17 cellular contexts compared by ENCODE assay signal in genomic region chr2:190927257-190927656, GRCh38. TPM values are rescaled to one million over a fixed set of nuclear protein-coding genes. Genes with fewer than 3 reads are reported as not detected.
DNase-seq lines count a peak whose midpoint lies in the region; ATAC-seq and TF ChIP-seq lines count a peak whose summit lies in the region.
"Had no signal": no experiment of that assay in that cellular context is flagged by ENCODE, and none has a peak within 500 bp of the region (broad histone marks: within the 10 kb centered on the region; RNA-seq: fewer than 3 reads in every experiment).

No MANE protein-coding gene starts in this region.

- H3K27me3 Mint-ChIP-seq in CD8-positive, alpha-beta T cell (ENCODE audit: low read depth): no peaks in the 10 kb centered on the region
- H3K27me3 Mint-ChIP-seq in effector memory CD8-positive, alpha-beta T cell: no peaks in the 10 kb centered on the region
- H3K27me3 Mint-ChIP-seq in naive thymus-derived CD4-positive, alpha-beta T cell: no peaks in the 10 kb centered on the region
- H3K27me3 Mint-ChIP-seq: B cell had no signal

- no peak for DNase-seq in CD8-positive, alpha-beta T cell
- DNase-seq in RWPE2 (ENCODE audit: low spot score) (no peak), left lobe of liver (ENCODE audit: low spot score) (no peak)
- no peak for DNase-seq in effector memory CD8-positive, alpha-beta T cell
- no peak for DNase-seq in naive thymus-derived CD4-positive, alpha-beta T cell
- DNase-seq in activated CD8-positive, alpha-beta memory T cell treated with anti-CD3 and anti-CD28 coated beads for 24 hours: no peak
- DNase-seq: DMS79 treated with DMSO at 0.1 percent for 48 hours; effector CD8-positive, alpha-beta T cell; heart left ventricle; mesendoderm; NCI-H2029 treated with DMSO at 0.1 percent for 48 hours; NCI-H748 treated with DMSO at 0.1 percent for 48 hours; posterior cingulate gyrus; stimulated activated CD4-positive, alpha-beta T cell treated with anti-CD3 and anti-CD28 coated beads, Interleukin-1b, Interleukin-23, amount 100 ng/mL, for 48 hours had no signal

- no peak overlapping the region for H3K4me3 ChIP-seq in CD8-positive, alpha-beta T cell (ENCODE audit: low read depth, low read length)
- H3K4me3 ChIP-seq in RWPE2 (ENCODE audit: severe bottlenecking): no peak overlapping the region
- no peak overlapping the region for H3K4me3 ChIP-seq in naive thymus-derived CD4-positive, alpha-beta T cell (ENCODE audit: low read length)
- H3K4me3 ChIP-seq: heart left ventricle had no signal

- no peaks in the 10 kb centered on the region for H3K9me3 Mint-ChIP-seq in CD8-positive, alpha-beta T cell
- no peaks in the 10 kb centered on the region for H3K9me3 Mint-ChIP-seq in effector memory CD8-positive, alpha-beta T cell
- peaks cover 0 to 2% (median 0%) of the 10 kb centered on the region in 11 donors for H3K9me3 Mint-ChIP-seq in naive thymus-derived CD4-positive, alpha-beta T cell

- H3K36me3 Mint-ChIP-seq in CD8-positive, alpha-beta T cell: peaks cover 69% of the 10 kb centered on the region
- peaks cover 90% of the 10 kb centered on the region for H3K36me3 Mint-ChIP-seq in effector memory CD8-positive, alpha-beta T cell (ENCODE audit: insufficient read depth)
- peaks cover 18 to 50% (median 28%) of the 10 kb centered on the region in 5 donors for H3K36me3 Mint-ChIP-seq in naive thymus-derived CD4-positive, alpha-beta T cell

- H3K4me1 ChIP-seq in CD8-positive, alpha-beta T cell (ENCODE audit: insufficient read depth, low read length): no peaks in the 10 kb centered on the region
- peaks cover 11% of the 10 kb centered on the region for H3K4me1 ChIP-seq in RWPE2 (ENCODE audit: insufficient read depth, poor library complexity, severe bottlenecking)
- H3K4me1 ChIP-seq in naive thymus-derived CD4-positive, alpha-beta T cell (ENCODE audit: control insufficient read depth in 2 of 2, insufficient read depth in 2 of 2, low read length in 2 of 2): no peaks in the 10 kb centered on the region

- H3K27ac ChIP-seq in CD8-positive, alpha-beta T cell (ENCODE audit: low read depth, low read length): no peak overlapping the region
- H3K27ac ChIP-seq in RWPE2 (ENCODE audit: poor library complexity, severe bottlenecking): peak overlapping the region; percentile 16
- H3K27ac ChIP-seq in naive thymus-derived CD4-positive, alpha-beta T cell (ENCODE audit: low read depth, low read length): no peak overlapping the region
- H3K27ac ChIP-seq: heart left ventricle had no signal

- CTCF ChIA-PET in CD8-positive, alpha-beta T cell (lab: Charles Lee): interaction anchor here (0.9 kb wide), 1 partner anchor 35 kb away, joined by 3 read pairs; no protein-coding TSS in a partner anchor
- CTCF ChIA-PET in naive thymus-derived CD4-positive, alpha-beta T cell (lab: Charles Lee): interaction anchor here (0.7 kb wide), 1 partner anchor 20 kb away, joined by 3 read pairs; no protein-coding TSS in a partner anchor

- no peak for ATAC-seq in CD8-positive, alpha-beta T cell
- 0 out of 3 replicates have a peak, but pooled peaks have one; percentile 14 for ATAC-seq in RWPE2 (ENCODE audit: low read depth)
- no peak for ATAC-seq in effector memory CD8-positive, alpha-beta T cell (replicated peaks)
- no peak for ATAC-seq in naive thymus-derived CD4-positive, alpha-beta T cell
- ATAC-seq in left lobe of liver: no peak
- no peak for ATAC-seq in esophagus mucosa
- ATAC-seq in GM19455 (IDR thresholded peaks at IDR 0.05; ENCODE audit: unreplicated experiment): no peak
- ATAC-seq: heart left ventricle had no signal

- no peak for TF ChIP-seq CTCF in CD8-positive, alpha-beta T cell (IDR thresholded peaks at IDR 0.05)
- no peak for TF ChIP-seq CTCF in RWPE2 (IDR thresholded peaks at IDR 0.05; ENCODE audit: poor library complexity, severe bottlenecking)

- H3K9me3 ChIP-seq in CD8-positive, alpha-beta T cell (ENCODE audit: low read length): no peaks in the 10 kb centered on the region
- no peaks in the 10 kb centered on the region for H3K9me3 ChIP-seq in RWPE2 (ENCODE audit: severe bottlenecking)
- H3K9me3 ChIP-seq in naive thymus-derived CD4-positive, alpha-beta T cell (ENCODE audit: control insufficient read depth in 2 of 3, low read length in 3 of 3): no peaks in the 10 kb centered on the region
- H3K9me3 ChIP-seq: heart left ventricle had no signal

- H3K27me3 ChIP-seq in CD8-positive, alpha-beta T cell (ENCODE audit: insufficient read depth, low read length): no peaks in the 10 kb centered on the region
- H3K27me3 ChIP-seq in RWPE2 (ENCODE audit: insufficient read depth, poor library complexity, severe bottlenecking): no peaks in the 10 kb centered on the region
- H3K27me3 ChIP-seq in naive thymus-derived CD4-positive, alpha-beta T cell (ENCODE audit: control insufficient read depth in 2 of 2, insufficient read depth in 2 of 2, low read length in 2 of 2): no peaks in the 10 kb centered on the region
- H3K27me3 ChIP-seq: heart left ventricle had no signal

- no peak overlapping the region for H3K4me3 Mint-ChIP-seq in CD8-positive, alpha-beta T cell
- no peak overlapping the region for H3K4me3 Mint-ChIP-seq in effector memory CD8-positive, alpha-beta T cell
- no peak overlapping the region for H3K4me3 Mint-ChIP-seq in naive thymus-derived CD4-positive, alpha-beta T cell
- H3K4me3 Mint-ChIP-seq: B cell had no signal

- H3K36me3 ChIP-seq in CD8-positive, alpha-beta T cell (ENCODE audit: insufficient read depth, low read length): peaks cover 37% of the 10 kb centered on the region
- H3K36me3 ChIP-seq in RWPE2 (ENCODE audit: low read depth): peaks cover 96% of the 10 kb centered on the region
- H3K36me3 ChIP-seq in naive thymus-derived CD4-positive, alpha-beta T cell (ENCODE audit: control insufficient read depth in 2 of 3, insufficient read depth in 3 of 3, low read length in 3 of 3): peaks cover 11 to 66% (median 32%) of the 10 kb centered on the region in 3 experiments

- H3K27ac Mint-ChIP-seq in CD8-positive, alpha-beta T cell: peak overlapping the region; percentile 37
- H3K27ac Mint-ChIP-seq in effector memory CD8-positive, alpha-beta T cell: peak overlapping the region; percentile 44 to 74
- peak overlapping the region in 6 of 9 donors; percentile 17 to 70 (median 43) for H3K27ac Mint-ChIP-seq in naive thymus-derived CD4-positive, alpha-beta T cell
- H3K27ac Mint-ChIP-seq: B cell had no signal

- POLR2A ChIA-PET in CD8-positive, alpha-beta T cell (lab: Charles Lee): no interaction called here
- POLR2A ChIA-PET in naive thymus-derived CD4-positive, alpha-beta T cell (lab: Charles Lee): no interaction called here

- peaks cover 4% of the 10 kb centered on the region for H3K4me1 Mint-ChIP-seq in CD8-positive, alpha-beta T cell (ENCODE audit: low read depth)
- peaks cover 9 to 21% of the 10 kb centered on the region in 2 donors for H3K4me1 Mint-ChIP-seq in effector memory CD8-positive, alpha-beta T cell (ENCODE audit: low read depth in 2 of 2)
- peaks cover 2 to 22% (median 13%) of the 10 kb centered on the region in 7 donors for H3K4me1 Mint-ChIP-seq in naive thymus-derived CD4-positive, alpha-beta T cell
- H3K4me1 Mint-ChIP-seq: B cell had no signal

- intact Hi-C loops in CD8-positive, alpha-beta T cell (cut with DNase I, micrococcal nuclease): no loop called here
- intact Hi-C loops in naive thymus-derived CD4-positive, alpha-beta T cell (cut with micrococcal nuclease): loop anchor here in 1 of 2 donors (1.0 kb wide), 1 partner anchor 9 kb away; no protein-coding TSS in a partner anchor

RNA-seq across cellular contexts. Expression of gene GLS, which starts 46.6 kb away (rescaled TPM):
- 100 to 1,000 TPM; 254 to 265 TPM for total RNA-seq in CD8-positive, alpha-beta T cell
- total RNA-seq in naive thymus-derived CD4-positive, alpha-beta T cell: 100 to 1,000 TPM; 167 to 234 (median 202) TPM
- polyA plus RNA-seq in naive thymus-derived CD4-positive, alpha-beta T cell: 10 to 100 TPM; 34.6 to 47.9 TPM
- total RNA-seq in left lobe of liver: 10.2 TPM
- 25.9 TPM for total RNA-seq in esophagus mucosa
